Comparison of ENCODE assay signal across 12 cellular contexts in genomic region chr12:26789731-26790644, GRCh38. TPM values are rescaled to one million over a fixed set of nuclear protein-coding genes. Genes with fewer than 3 reads are reported as not detected.
DNase-seq lines count a peak whose midpoint lies in the region; ATAC-seq, FAIRE-seq and TF ChIP-seq lines count a peak whose summit lies in the region.
"Had no signal": no experiment of that assay in that cellular context is flagged by ENCODE, and none has a peak within 500 bp of the region (broad histone marks: within the 10 kb centered on the region; RNA-seq: fewer than 3 reads in every experiment).

No MANE protein-coding gene starts in this region.

- H3K27me3 Mint-ChIP-seq in osteocyte (ENCODE audit: unreplicated experiment) (no peaks in the 10 kb centered on the region), endodermal cell (ENCODE audit: insufficient read depth) (no peaks in the 10 kb centered on the region)

- POLR2A ChIA-PET in PC-3 (lab: Charles Lee; ENCODE audit: unreplicated experiment), result interaction anchor here (0.5 to 0.6 kb wide), 4 partner anchors 38 to 886 kb away, joined by 3 to 9 read pairs (median 4); no protein-coding TSS in a partner anchor

- H3K9me3 Mint-ChIP-seq in osteocyte (ENCODE audit: unreplicated experiment) (no peaks in the 10 kb centered on the region), endodermal cell (peaks cover 8% of the 10 kb centered on the region)
- H3K9me3 Mint-ChIP-seq: neural progenitor cell; stimulated activated effector memory CD8-positive, alpha-beta T cell treated with anti-CD3 and anti-CD28 coated beads, Interleukin-12 subunit alpha, Interleukin-12 subunit beta, amount 100 ng/mL, for 72 hours had no signal

- H3K4me1 Mint-ChIP-seq in osteocyte (ENCODE audit: unreplicated experiment) (peaks cover 55% of the 10 kb centered on the region), endodermal cell (peaks cover 25% of the 10 kb centered on the region)
- H3K4me1 Mint-ChIP-seq: neural progenitor cell had no signal

- TF ChIP-seq CTCF in PC-3 (conservative IDR thresholded peaks at IDR 0.05; ENCODE audit: low read depth, low read length) (no peak), osteocyte (IDR thresholded peaks at IDR 0.05) (no peak), endodermal cell (conservative IDR thresholded peaks at IDR 0.05) (no peak)

- H3K9me2 ChIP-seq in PC-3 (replicated peaks; ENCODE audit: low read length), result no peaks in the 10 kb centered on the region

- CTCF ChIA-PET in PC-3 (lab: Charles Lee), result interaction anchor here (1.1 kb wide), 1 partner anchor 43 kb away, joined by 4 read pairs; the partner anchor contains the start of gene ITPR2

- no peak overlapping the region for H2AFZ ChIP-seq in PC-3 (ENCODE audit: low read length)
- H2AFZ ChIP-seq: neural progenitor cell had no signal

- DNase-seq in GM03348 (ENCODE audit: low spot score) (peak; percentile 62), PC-3 (peak; percentile 90), osteocyte (ENCODE audit: extremely low spot score, unreplicated experiment) (no peak), middle frontal gyrus (ENCODE audit: extremely low spot score, low spot score) (no peak), DMS 273 (lab: John Stamatoyannopoulos, UW; ENCODE audit: unreplicated experiment) (no peak), endodermal cell (no peak)
- DNase-seq: T1000 had no signal

- no peaks in the 10 kb centered on the region for H4K20me1 ChIP-seq in PC-3 (ENCODE audit: low read length)

- H3K27ac ChIP-seq in PC-3 (ENCODE audit: low read length), result no peak overlapping the region
- no peak overlapping the region for H3K27ac ChIP-seq in endodermal cell (ENCODE audit: low read depth, low read length)
- H3K27ac ChIP-seq: neural progenitor cell had no signal

- no TSS peak for BruUV-seq in PC-3 (replicated peaks; lab: Mats Ljungman, UMichigan)

- H3K4me3 Mint-ChIP-seq in osteocyte (ENCODE audit: unreplicated experiment), result no peak overlapping the region
- no peak overlapping the region for H3K4me3 Mint-ChIP-seq in endodermal cell
- H3K4me3 Mint-ChIP-seq: neural progenitor cell; stimulated activated effector memory CD8-positive, alpha-beta T cell treated with anti-CD3 and anti-CD28 coated beads, Interleukin-12 subunit alpha, Interleukin-12 subunit beta, amount 100 ng/mL, for 72 hours had no signal

- H3K36me3 ChIP-seq in PC-3 (ENCODE audit: low read depth, low read length), result no peaks in the 10 kb centered on the region
- no peaks in the 10 kb centered on the region for H3K36me3 ChIP-seq in endodermal cell (ENCODE audit: control insufficient read depth, insufficient read depth, low read length)
- H3K36me3 ChIP-seq: neural progenitor cell had no signal

- peak overlapping the region; percentile 48 for H3K4me2 ChIP-seq in PC-3 (ENCODE audit: low read length)
- H3K4me2 ChIP-seq: neural progenitor cell had no signal

- no peaks in the 10 kb centered on the region for H3K9me3 ChIP-seq in PC-3 (ENCODE audit: low read length)
- H3K9me3 ChIP-seq in endodermal cell (ENCODE audit: control insufficient read depth, low read length), result no peaks in the 10 kb centered on the region

- H3K27ac Mint-ChIP-seq in osteocyte (ENCODE audit: unreplicated experiment) (peak overlapping the region; percentile 68), endodermal cell (no peak overlapping the region)
- H3K27ac Mint-ChIP-seq: neural progenitor cell; stimulated activated effector memory CD8-positive, alpha-beta T cell treated with anti-CD3 and anti-CD28 coated beads, Interleukin-12 subunit alpha, Interleukin-12 subunit beta, amount 100 ng/mL, for 72 hours had no signal

- no peak overlapping the region for H3K9ac ChIP-seq in PC-3 (ENCODE audit: low read length)
- no peak overlapping the region for H3K9ac ChIP-seq in endodermal cell (ENCODE audit: extremely low read depth, low read length, poor library complexity, severe bottlenecking)
- H3K9ac ChIP-seq: neural progenitor cell had no signal

- intact Hi-C loops in PC-3 (cut with micrococcal nuclease), result loop anchor here (2.0 to 5.0 kb wide), 5 partner anchors 21 to 158 kb away; partner anchors contain the start of gene ITPR2

- peaks cover 47% of the 10 kb centered on the region for H3K4me1 ChIP-seq in PC-3 (ENCODE audit: insufficient read depth, low read length)
- peaks cover 4% of the 10 kb centered on the region for H3K4me1 ChIP-seq in endodermal cell (ENCODE audit: control insufficient read depth, insufficient read depth, low read length)
- H3K4me1 ChIP-seq: neural progenitor cell had no signal

- peaks cover 4% of the 10 kb centered on the region for H3F3A ChIP-seq in PC-3 (ENCODE audit: low read length, unreplicated experiment)

- 71 to 100% methylated on average over 1 to 2 of the region's 2 CpGs for WGBS in endodermal cell (ENCODE audit: insufficient coverage in 1 of 2, insufficient read length in 1 of 2), 2 experiments

- H3K36me3 Mint-ChIP-seq in osteocyte (ENCODE audit: unreplicated experiment), result no peaks in the 10 kb centered on the region
- H3K36me3 Mint-ChIP-seq in endodermal cell (ENCODE audit: low read depth), result peaks cover 21% of the 10 kb centered on the region
- H3K36me3 Mint-ChIP-seq: neural progenitor cell had no signal

- H3K79me2 ChIP-seq in PC-3 (ENCODE audit: low read length), result no peaks in the 10 kb centered on the region

- no peak overlapping the region for H3K4me3 ChIP-seq in PC-3 (ENCODE audit: low read length)
- H3K4me3 ChIP-seq in endodermal cell (ENCODE audit: low read length), result no peak overlapping the region
- H3K4me3 ChIP-seq: neural progenitor cell had no signal

- FAIRE-seq in endometrium (lab: Jason Lieb, UNC), result peak; percentile 99

- H3K27me3 ChIP-seq in PC-3 (ENCODE audit: low read length) (no peaks in the 10 kb centered on the region), endodermal cell (ENCODE audit: control insufficient read depth, insufficient read depth, low read length, poor library complexity, severe bottlenecking) (no peaks in the 10 kb centered on the region)
- H3K27me3 ChIP-seq: neural progenitor cell had no signal

- ATAC-seq in PC-3 (peak; percentile 89), HG02885 (IDR thresholded peaks at IDR 0.05; ENCODE audit: poor library complexity, unreplicated experiment) (no peak)
- ATAC-seq: esophagus mucosa; stimulated activated effector memory CD8-positive, alpha-beta T cell treated with anti-CD3 and anti-CD28 coated beads, Interleukin-12 subunit alpha, Interleukin-12 subunit beta, amount 100 ng/mL, for 72 hours had no signal

RNA-seq across cellular contexts. Expression of gene ITPR2, which starts 43.0 kb away (rescaled TPM):
- 4.0 and 10.2 TPM in 2 replicates for total RNA-seq in PC-3 (2014; rRNA removed)
- total RNA-seq in osteocyte, result 20.5 and 22.1 TPM in 2 replicates
- total RNA-seq in endodermal cell, result 10 to 100 TPM; 14.8 to 74.4 TPM
- 1.6 TPM for polyA plus RNA-seq in endodermal cell (2013, experiment 1 of 2)
- 1.5 TPM for polyA plus RNA-seq in endodermal cell (2013, experiment 2 of 2)

Comparison
In these comparisons a context has a peak if more than half of its experiments do, and no peak if none do; other contexts are left out.
1. DNase-seq: peak in GM03348 (single experiment) and PC-3 (single experiment); none in osteocyte (single experiment), middle frontal gyrus (single experiment), DMS 273 (single experiment) and endodermal cell (single experiment).